9 cellular contexts compared by ENCODE assay signal in the genomic region with DNA sequence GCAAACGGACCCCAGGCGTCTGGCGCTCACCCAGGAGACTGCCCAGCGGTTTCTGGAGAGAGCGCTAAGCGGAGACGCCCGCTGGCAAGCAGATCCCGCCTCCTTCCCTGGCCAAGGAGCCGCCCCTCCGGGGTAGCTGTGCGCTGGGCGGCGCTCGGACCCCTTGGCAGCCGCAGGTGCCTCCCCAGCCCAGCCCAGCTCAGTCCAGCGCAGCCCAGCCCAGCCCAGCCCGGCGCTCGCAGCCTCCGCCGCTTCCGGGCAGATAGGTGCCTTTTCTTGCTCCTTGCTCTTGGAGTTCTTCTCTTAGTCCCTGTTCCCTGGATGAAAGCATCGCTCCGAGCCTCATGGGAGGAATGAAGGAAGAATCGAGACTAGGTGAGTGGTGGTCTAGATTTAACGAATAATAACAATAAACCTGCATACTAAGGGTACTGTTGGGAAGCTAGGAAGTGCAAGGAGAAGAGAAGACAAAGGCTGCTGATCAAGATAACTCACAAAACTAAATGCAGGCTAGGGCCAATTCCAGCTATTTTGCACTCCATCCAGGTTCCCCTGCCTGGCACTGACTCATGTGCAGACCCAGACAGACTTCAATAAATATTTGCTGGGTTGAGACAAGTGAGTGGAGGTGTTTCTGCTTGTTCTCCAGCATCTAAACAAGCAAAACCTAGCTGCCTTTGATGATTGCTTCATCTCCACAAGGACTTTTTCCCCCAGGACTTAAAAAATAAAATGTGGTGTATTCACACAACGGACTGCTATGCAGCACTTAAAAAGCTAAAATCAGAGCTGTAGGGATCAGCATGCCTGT. TPM values are rescaled to one million over a fixed set of nuclear protein-coding genes. Genes with fewer than 3 reads are reported as not detected.
DNase-seq lines count a peak whose midpoint lies in the region; ATAC-seq lines count a peak whose summit lies in the region.
"Had no signal": no experiment of that assay in that cellular context is flagged by ENCODE, and none has a peak within 500 bp of the region (broad histone marks: within the 10 kb centered on the region; RNA-seq: fewer than 3 reads in every experiment).

STK32A (plus strand) TSS at position 202 of the 811 bp plus-strand sequence. CDS start 4,609 bp downstream, outside the sequence.

- peak; percentile 39 for ATAC-seq in stimulated activated effector memory CD8-positive, alpha-beta T cell treated with anti-CD3 and anti-CD28 coated beads, Interleukin-12 subunit alpha, Interleukin-12 subunit beta, amount 100 ng/mL, for 72 hours
- no peak for ATAC-seq in activated CD4-positive, CD25-positive, alpha-beta regulatory T cell treated with anti-CD3 and anti-CD28 coated beads, Interleukin-2, amount 50 U/mL, for 24 hours
- ATAC-seq in HG02763 (IDR thresholded peaks at IDR 0.05; ENCODE audit: unreplicated experiment), result no peak

- H3K9me3 Mint-ChIP-seq in stimulated activated effector memory CD8-positive, alpha-beta T cell treated with anti-CD3 and anti-CD28 coated beads, Interleukin-12 subunit alpha, Interleukin-12 subunit beta, amount 100 ng/mL, for 72 hours, result no peaks in the 10 kb centered on the region

- H3K4me3 Mint-ChIP-seq in stimulated activated effector memory CD8-positive, alpha-beta T cell treated with anti-CD3 and anti-CD28 coated beads, Interleukin-12 subunit alpha, Interleukin-12 subunit beta, amount 100 ng/mL, for 72 hours, result peak within 1 kb of the TSS; percentile 35

- no peaks in the 10 kb centered on the region for H3K36me3 Mint-ChIP-seq in stimulated activated effector memory CD8-positive, alpha-beta T cell treated with anti-CD3 and anti-CD28 coated beads, Interleukin-12 subunit alpha, Interleukin-12 subunit beta, amount 100 ng/mL, for 72 hours

- no peak within 1 kb of the TSS for H3K27ac Mint-ChIP-seq in stimulated activated effector memory CD8-positive, alpha-beta T cell treated with anti-CD3 and anti-CD28 coated beads, Interleukin-12 subunit alpha, Interleukin-12 subunit beta, amount 100 ng/mL, for 72 hours

- peaks cover 12% of the 10 kb centered on the region for H3K4me1 Mint-ChIP-seq in stimulated activated effector memory CD8-positive, alpha-beta T cell treated with anti-CD3 and anti-CD28 coated beads, Interleukin-12 subunit alpha, Interleukin-12 subunit beta, amount 100 ng/mL, for 72 hours

- peak; percentile 48 for DNase-seq in DMS153 treated with DMSO at 0.1 percent for 48 hours (lab: John Stamatoyannopoulos, UW; ENCODE audit: unreplicated experiment)
- peak; percentile 64 for DNase-seq in NCI-H2196 treated with DMSO at 0.1 percent for 48 hours (lab: John Stamatoyannopoulos, UW; ENCODE audit: unreplicated experiment)
- peak; percentile 7 for DNase-seq in cerebellum (ENCODE audit: low spot score)
- peak; percentile 52 for DNase-seq in kidney glomerular epithelial cell (lab: John Stamatoyannopoulos, UW)
- no peak for DNase-seq in stimulated activated effector memory CD8-positive, alpha-beta T cell treated with anti-CD3 and anti-CD28 coated beads, Interleukin-12 subunit alpha, Interleukin-12 subunit beta, amount 100 ng/mL, for 72 hours (ENCODE audit: low spot score in 2 of 2)
- DNase-seq in NK-92 treated with Interleukin-12 subunit alpha and Interleukin-12 subunit beta, amount 100 ng/mL, for 24 hours (lab: John Stamatoyannopoulos, UW), result no peak

RNA-seq across cellular contexts. Expression of gene STK32A, which starts in this region (rescaled TPM):
- 37.9 TPM for total RNA-seq in cerebellum
- total RNA-seq: glomerular endothelial cell had no signal

Comparison
In these comparisons a context has a peak if more than half of its experiments do, and no peak if none do; other contexts are left out.
1. DNase-seq: peak in DMS153 treated with DMSO at 0.1 percent for 48 hours (single experiment), NCI-H2196 treated with DMSO at 0.1 percent for 48 hours (single experiment), cerebellum (single experiment) and kidney glomerular epithelial cell (single experiment); none in stimulated activated effector memory CD8-positive, alpha-beta T cell treated with anti-CD3 and anti-CD28 coated beads, Interleukin-12 subunit alpha, Interleukin-12 subunit beta, amount 100 ng/mL, for 72 hours (0 of 2) and NK-92 treated with Interleukin-12 subunit alpha and Interleukin-12 subunit beta, amount 100 ng/mL, for 24 hours (single experiment).